ENCODE assay signal across 9 cellular contexts in the genomic region with DNA sequence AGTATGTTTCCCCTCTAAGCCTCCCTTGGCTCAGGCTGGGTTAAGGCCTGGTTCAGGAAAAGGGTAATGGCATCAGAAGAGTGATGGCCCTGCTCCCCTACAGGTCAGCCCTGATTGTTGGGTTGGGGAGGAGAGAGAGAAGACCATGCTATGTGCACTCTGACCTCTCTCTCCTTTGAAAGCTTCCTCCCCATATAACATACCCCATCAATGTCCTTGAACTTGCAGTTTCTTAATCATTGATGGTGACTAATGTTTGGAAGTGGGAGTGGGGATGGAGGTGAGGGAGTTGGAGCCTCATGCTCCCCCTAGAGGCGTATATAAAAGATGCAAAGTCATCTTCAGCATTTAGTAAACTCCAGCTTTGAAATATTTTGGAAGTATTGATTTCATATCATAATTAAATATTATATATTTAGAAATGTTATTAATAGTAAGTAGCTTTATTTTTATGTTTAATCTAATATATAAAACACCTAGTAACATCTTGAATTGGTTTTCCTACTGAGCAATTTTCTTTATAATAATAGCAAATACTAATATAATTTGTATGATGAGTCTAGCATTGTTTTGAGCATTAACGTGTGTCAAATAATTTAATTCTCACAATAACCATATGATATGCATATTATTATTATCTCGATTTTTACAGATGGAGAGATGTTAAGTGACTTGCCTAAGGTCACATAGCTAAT. TPM values are rescaled to one million over a fixed set of nuclear protein-coding genes. Genes with fewer than 3 reads are reported as not detected.
A peak's percentile ranks its signal among the peaks of the same experiment; 100 is the strongest.
DNase-seq lines count a peak whose midpoint lies in the region; ATAC-seq and TF ChIP-seq lines count a peak whose summit lies in the region.
"Had no signal": no experiment of that assay in that cellular context is flagged by ENCODE, and none has a peak within 500 bp of the region (broad histone marks: within the 10 kb centered on the region; RNA-seq: fewer than 3 reads in every experiment).

No MANE protein-coding gene starts in this region.

- H3K27me3 ChIP-seq in transverse colon (peaks cover 7% of the 10 kb centered on the region), ovary (no peaks in the 10 kb centered on the region)

- peak; percentile 55 for DNase-seq in EH (ENCODE audit: low read depth)
- DNase-seq in HEK293T (ENCODE audit: extremely low spot score): peak; percentile 35
- peak; percentile 27 for DNase-seq in RPMI8226
- peak; percentile 30 to 71 for DNase-seq in foreskin fibroblast
- no peak for DNase-seq in transverse colon
- DNase-seq in ovary: no peak

- whole genome bisulfite sequencing in transverse colon (ENCODE audit: low coverage in 1 of 2), 2 donors: 44 to 47% methylated on average over 3 of the region's 3 CpGs
- 75 to 77% (median 75%) methylated on average over 3 of the region's 3 CpGs for WGBS in ovary, 3 donors

- POLR2A ChIA-PET in HEK293T (lab: Yijun Ruan, JAX): no interaction called here

- intact Hi-C loops in transverse colon (cut with DNase I; ENCODE audit: low total_unique reads): no loop called here
- intact Hi-C loops in ovary (cut with DNase I): no loop called here

- no peaks in the 10 kb centered on the region for H3K4me1 ChIP-seq in transverse colon
- peaks cover 1% of the 10 kb centered on the region for H3K4me1 ChIP-seq in ovary (ENCODE audit: insufficient read depth)

- TF ChIP-seq CTCF in foreskin fibroblast (IDR thresholded peaks at IDR 0.05; ENCODE audit: low read depth, low read length): peak; percentile 60
- peak; percentile 21 to 55 (median 47) for TF ChIP-seq CTCF in transverse colon (IDR thresholded peaks at IDR 0.05)
- TF ChIP-seq CTCF in ovary (IDR thresholded peaks at IDR 0.05): no peak

- H3K4me3 ChIP-seq in foreskin fibroblast (ENCODE audit: low read depth in 1 of 2, low read length in 2 of 2) (no peak overlapping the region), transverse colon (no peak overlapping the region), ovary (no peak overlapping the region)
- H3K4me3 ChIP-seq: SK-N-MC had no signal

- TF ChIP-seq POLR2A in transverse colon (IDR thresholded peaks at IDR 0.05): no peak
- no peak for TF ChIP-seq POLR2A in ovary (IDR thresholded peaks at IDR 0.05)

- CTCF ChIA-PET in HEK293T (lab: Yijun Ruan, JAX): interaction anchor here (0.6 to 1.5 kb wide), 3 partner anchors 9 to 81 kb away, joined by 3 to 6 read pairs (median 4); a partner anchor contains a TSS

- no peak for TF ChIP-seq EP300 in transverse colon (IDR thresholded peaks at IDR 0.05; ENCODE audit: low read depth)
- no peak for TF ChIP-seq EP300 in ovary (IDR thresholded peaks at IDR 0.05)

- H3K27ac ChIP-seq in transverse colon (no peak overlapping the region), ovary (no peak overlapping the region)
- H3K27ac ChIP-seq: SK-N-MC had no signal

- H3K36me3 ChIP-seq in transverse colon (no peaks in the 10 kb centered on the region), ovary (no peaks in the 10 kb centered on the region)

- H3K9me3 ChIP-seq in transverse colon: no peaks in the 10 kb centered on the region
- no peaks in the 10 kb centered on the region for H3K9me3 ChIP-seq in ovary

- in situ Hi-C loops in transverse colon (cut with MboI; ENCODE audit: low pct_ligation_motif_present in 1 of 4, low pct_unique_long_range_greater_than_20kb in 1 of 4, low sequenced_read_pairs in 3 of 4): loop anchor here in 1 of 4 donors (25.0 kb wide), 1 partner anchor 324 kb away; no protein-coding TSS in a partner anchor

- no peak for ATAC-seq in GM21367 (IDR thresholded peaks at IDR 0.05; ENCODE audit: unreplicated experiment)
- no peak for ATAC-seq in GM18873 (IDR thresholded peaks at IDR 0.05; ENCODE audit: low FRiP score, unreplicated experiment)

TF ChIP-seq in HEK293T, 16 proteins besides CTCF, POLR2A, EP300 and RAD21:
- TF ChIP-seq, protein P1, sequence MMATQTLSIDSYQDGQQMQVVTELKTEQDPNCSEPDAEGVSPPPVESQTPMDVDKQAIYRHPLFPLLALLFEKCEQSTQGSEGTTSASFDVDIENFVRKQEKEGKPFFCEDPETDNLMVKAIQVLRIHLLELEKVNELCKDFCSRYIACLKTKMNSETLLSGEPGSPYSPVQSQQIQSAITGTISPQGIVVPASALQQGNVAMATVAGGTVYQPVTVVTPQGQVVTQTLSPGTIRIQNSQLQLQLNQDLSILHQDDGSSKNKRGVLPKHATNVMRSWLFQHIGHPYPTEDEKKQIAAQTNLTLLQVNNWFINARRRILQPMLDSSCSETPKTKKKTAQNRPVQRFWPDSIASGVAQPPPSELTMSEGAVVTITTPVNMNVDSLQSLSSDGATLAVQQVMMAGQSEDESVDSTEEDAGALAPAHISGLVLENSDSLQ (IDR thresholded peaks at IDR 0.05): no peak
- TF ChIP-seq L3MBTL2 (conservative IDR thresholded peaks at IDR 0.05) (no peak), FOXM1 (IDR thresholded peaks at IDR 0.05; ENCODE audit: borderline replicate concordance) (no peak), ELF4 (IDR thresholded peaks at IDR 0.05) (no peak), CTBP1 (IDR thresholded peaks at IDR 0.05; ENCODE audit: borderline replicate concordance) (no peak), LEF1 (IDR thresholded peaks at IDR 0.05; ENCODE audit: borderline replicate concordance) (no peak), SUZ12 (IDR thresholded peaks at IDR 0.05) (no peak)
TF ChIP-seq in HEK293T: peak in this region for 0.

RNA-seq across cellular contexts. Expression of a gene that starts 8.8 kb away (rescaled TPM):
- total RNA-seq in transverse colon: 1 to 10 TPM in 3 of 4 donors, under 1 TPM in 1; 0.20 to 7.1 (median 5.3) TPM
- 10 to 100 TPM in 6 of 7 donors, 1 to 10 TPM in 1; 8.4 to 17.9 (median 11.6) TPM for total RNA-seq in ovary
- 10 to 100 TPM; 10.5 to 10.8 TPM for polyA plus RNA-seq in ovary

RNA-seq across cellular contexts. Expression of a gene that starts 28.1 kb away (rescaled TPM):
- total RNA-seq in transverse colon (not detected), ovary (not detected)
- not detected for polyA plus RNA-seq in ovary

Comparison
In these comparisons a context has a peak if more than half of its experiments do, and no peak if none do; other contexts are left out.
1. DNase-seq: peak in EH (single experiment), HEK293T (single experiment), RPMI8226 (single experiment) and foreskin fibroblast (2 of 2); none in transverse colon (single experiment) and ovary (0 of 5).
2. CTCF ChIP-seq: peak in foreskin fibroblast (single experiment) and transverse colon (5 of 5); none in ovary (0 of 3).